In the genomic region with DNA sequence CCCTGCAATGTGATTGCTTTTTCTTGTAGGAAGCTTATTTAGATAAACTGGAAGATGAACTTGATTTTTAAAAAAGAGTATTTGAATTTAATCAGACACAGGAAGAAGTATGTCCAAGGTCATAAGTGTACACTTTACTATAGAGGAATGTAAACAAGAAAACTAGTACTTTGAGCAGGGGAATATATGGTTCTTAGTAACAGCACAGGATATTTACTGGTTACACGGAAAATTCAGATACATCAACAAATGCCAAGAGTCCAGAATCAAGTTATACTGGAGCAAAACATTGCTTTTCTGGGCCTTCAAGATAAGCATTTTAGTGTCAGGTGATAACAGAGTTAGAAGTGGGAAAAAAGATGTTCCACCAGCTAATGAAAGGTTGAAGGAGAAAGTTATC, we compare ENCODE assay signal across 18 cellular contexts.
DNase-seq lines count a peak whose midpoint lies in the region; ATAC-seq, FAIRE-seq and TF ChIP-seq lines count a peak whose summit lies in the region.
"Had no signal": no experiment of that assay in that cellular context is flagged by ENCODE, and none has a peak within 500 bp of the region (broad histone marks: within the 10 kb centered on the region; RNA-seq: fewer than 3 reads in every experiment).

No MANE protein-coding gene starts in this region.

- peaks cover 9% of the 10 kb centered on the region for H3F3A ChIP-seq in PC-9 (ENCODE audit: insufficient read depth, low read depth)

- BruUV-seq in PC-9 (replicated peaks; lab: Mats Ljungman, UMichigan): no TSS peak

- POLR2A ChIA-PET in A549 (lab: Yijun Ruan, JAX): no interaction called here
- POLR2A ChIA-PET in PC-9 (lab: Charles Lee; ENCODE audit: unreplicated experiment): no interaction called here

- TF ChIP-seq POLR2A in A549 (IDR thresholded peaks at IDR 0.05; ENCODE audit: low read length): no peak

- peak overlapping the region; percentile 31 to 70; a peak in 5 of 6 replicates for H3K27ac ChIP-seq in A549
- no peak overlapping the region for H3K27ac ChIP-seq in PC-9

- 32% methylated on average over 1 of the region's 1 CpG for WGBS in A549 (ENCODE audit: missing lambda C conversion rate)

- CTCF ChIA-PET in A549 (lab: Yijun Ruan, JAX): interaction anchor here (1.1 to 1.6 kb wide), 3 partner anchors 13 to 130 kb away, joined by 3 to 5 read pairs (median 4); no protein-coding TSS in a partner anchor
- CTCF ChIA-PET in PC-9 (lab: Charles Lee): no interaction called here

- intact Hi-C loops in PC-9 (cut with micrococcal nuclease; ENCODE audit: unreplicated experiment): no loop called here

- no peaks in the 10 kb centered on the region for H3K79me2 ChIP-seq in PC-9 (ENCODE audit: low read depth)

- TF ChIP-seq RAD21 in A549 (conservative IDR thresholded peaks at IDR 0.05 in 1 of 2, IDR thresholded peaks at IDR 0.05 in 1 of 2): no peak

- no peak for TF ChIP-seq CTCF in A549 (IDR thresholded peaks at IDR 0.05)
- TF ChIP-seq CTCF in PC-9 (conservative IDR thresholded peaks at IDR 0.05): no peak
- TF ChIP-seq CTCF in GM10266 (IDR thresholded peaks at IDR 0.05; ENCODE audit: control insufficient read depth, insufficient read depth, low read depth, missing control alignments): no peak

- H3K4me3 ChIP-seq in A549: no peak overlapping the region
- no peak overlapping the region for H3K4me3 ChIP-seq in PC-9
- H3K4me3 ChIP-seq: HAP-1 had no signal

- H3K27me3 ChIP-seq in PC-9 (ENCODE audit: insufficient read depth, low read depth): no peaks in the 10 kb centered on the region

- H3K9me3 ChIP-seq in A549 (no peaks in the 10 kb centered on the region), PC-9 (ENCODE audit: insufficient read depth, low read depth) (no peaks in the 10 kb centered on the region)
- H3K9me3 ChIP-seq: HAP-1 had no signal

- ATAC-seq in A549 (no peak), GM18868 (IDR thresholded peaks at IDR 0.05; ENCODE audit: unreplicated experiment) (peak; percentile 20)

- no peak for TF ChIP-seq EP300 in A549 (IDR thresholded peaks at IDR 0.05)

- H3K9me2 ChIP-seq in PC-9 (ENCODE audit: insufficient read depth): no peaks in the 10 kb centered on the region

- no peak for FAIRE-seq in A549 (lab: Jason Lieb, UNC)
- FAIRE-seq: G401.6, GM12892, H1, HTR-8/SVneo had no signal

- no peaks in the 10 kb centered on the region for H4K20me1 ChIP-seq in PC-9 (ENCODE audit: insufficient read depth)

- H3K36me3 ChIP-seq in PC-9 (ENCODE audit: low read depth): no peaks in the 10 kb centered on the region
- H3K36me3 ChIP-seq: HAP-1 had no signal

- DNase-seq in A549 (ENCODE audit: low read depth in 1 of 2, low spot score in 1 of 2) (no peak), PC-9 (no peak), iris pigment epithelial cell (ENCODE audit: low read depth) (peak; percentile 24), NCI-H1930 (lab: John Stamatoyannopoulos, UW) (no peak), GM10266 (ENCODE audit: extremely low spot score) (no peak)
- DNase-seq in stimulated activated CD4-positive, alpha-beta T cell treated with anti-CD3 and anti-CD28 coated beads, Interleukin-15, amount 100 ng/mL, for 24 hours: no peak
- DNase-seq: 8988T; ACHN; C1 segment of cervical spinal cord; CD4-positive, alpha-beta T cell; DMS79; EL had no signal

- H3K4me2 ChIP-seq in A549 (peak overlapping the region; percentile 23; the same call in 2 of the 3 replicates), PC-9 (no peak overlapping the region)

- H3K4me1 ChIP-seq in A549 (peaks cover 54% of the 10 kb centered on the region), PC-9 (replicated peaks; ENCODE audit: insufficient read depth) (peaks cover 22% of the 10 kb centered on the region)
- H3K4me1 ChIP-seq: HAP-1 had no signal

- H2AFZ ChIP-seq in PC-9: peak overlapping the region; percentile 49; the same call in 1 of the 2 replicates

TF ChIP-seq in A549, 52 proteins besides CTCF, POLR2A, EP300 and RAD21:
- no peak for TF ChIP-seq JUN (IDR thresholded peaks at IDR 0.05)
- TF ChIP-seq, protein P1, sequence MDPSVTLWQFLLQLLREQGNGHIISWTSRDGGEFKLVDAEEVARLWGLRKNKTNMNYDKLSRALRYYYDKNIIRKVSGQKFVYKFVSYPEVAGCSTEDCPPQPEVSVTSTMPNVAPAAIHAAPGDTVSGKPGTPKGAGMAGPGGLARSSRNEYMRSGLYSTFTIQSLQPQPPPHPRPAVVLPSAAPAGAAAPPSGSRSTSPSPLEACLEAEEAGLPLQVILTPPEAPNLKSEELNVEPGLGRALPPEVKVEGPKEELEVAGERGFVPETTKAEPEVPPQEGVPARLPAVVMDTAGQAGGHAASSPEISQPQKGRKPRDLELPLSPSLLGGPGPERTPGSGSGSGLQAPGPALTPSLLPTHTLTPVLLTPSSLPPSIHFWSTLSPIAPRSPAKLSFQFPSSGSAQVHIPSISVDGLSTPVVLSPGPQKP (IDR thresholded peaks at IDR 0.05; ENCODE audit: low read depth, low read length): no peak
- TF ChIP-seq NFE2L2 (conservative IDR thresholded peaks at IDR 0.05; ENCODE audit: low read length): no peak
- no peak for TF ChIP-seq EHMT2 (IDR thresholded peaks at IDR 0.05; ENCODE audit: low read depth)
- no peak for TF ChIP-seq HOXB13 (CRISPR knock-in tag; IDR thresholded peaks at IDR 0.05; ENCODE audit: low read depth)
- no peak for TF ChIP-seq CHD2 (IDR thresholded peaks at IDR 0.05; ENCODE audit: low read length, partially characterized antibody)
- no peak for TF ChIP-seq ZSCAN20 (CRISPR knock-in tag; IDR thresholded peaks at IDR 0.05)
- TF ChIP-seq EHF (CRISPR knock-in tag; IDR thresholded peaks at IDR 0.05): no peak
- no peak for TF ChIP-seq FOSL2 (IDR thresholded peaks at IDR 0.05)
- no peak for TF ChIP-seq FOSL2 (CRISPR knock-in tag; IDR thresholded peaks at IDR 0.05)
- TF ChIP-seq GATA3 (IDR thresholded peaks at IDR 0.05; ENCODE audit: borderline replicate concordance): no peak
- TF ChIP-seq FOXS1 (CRISPR knock-in tag; IDR thresholded peaks at IDR 0.05): no peak
- TF ChIP-seq, protein P2, sequence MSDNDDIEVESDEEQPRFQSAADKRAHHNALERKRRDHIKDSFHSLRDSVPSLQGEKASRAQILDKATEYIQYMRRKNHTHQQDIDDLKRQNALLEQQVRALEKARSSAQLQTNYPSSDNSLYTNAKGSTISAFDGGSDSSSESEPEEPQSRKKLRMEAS (IDR thresholded peaks at IDR 0.05): no peak
- no peak for TF ChIP-seq JUNB (IDR thresholded peaks at IDR 0.05)
- TF ChIP-seq POLR2AphosphoS2 (conservative IDR thresholded peaks at IDR 0.05; ENCODE audit: low read length): no peak
- no peak for TF ChIP-seq ZFP36 (IDR thresholded peaks at IDR 0.05; ENCODE audit: borderline replicate concordance, partially characterized antibody)
- no peak for TF ChIP-seq MYC (IDR thresholded peaks at IDR 0.05; ENCODE audit: borderline replicate concordance, low read length)
- TF ChIP-seq, protein P3, sequence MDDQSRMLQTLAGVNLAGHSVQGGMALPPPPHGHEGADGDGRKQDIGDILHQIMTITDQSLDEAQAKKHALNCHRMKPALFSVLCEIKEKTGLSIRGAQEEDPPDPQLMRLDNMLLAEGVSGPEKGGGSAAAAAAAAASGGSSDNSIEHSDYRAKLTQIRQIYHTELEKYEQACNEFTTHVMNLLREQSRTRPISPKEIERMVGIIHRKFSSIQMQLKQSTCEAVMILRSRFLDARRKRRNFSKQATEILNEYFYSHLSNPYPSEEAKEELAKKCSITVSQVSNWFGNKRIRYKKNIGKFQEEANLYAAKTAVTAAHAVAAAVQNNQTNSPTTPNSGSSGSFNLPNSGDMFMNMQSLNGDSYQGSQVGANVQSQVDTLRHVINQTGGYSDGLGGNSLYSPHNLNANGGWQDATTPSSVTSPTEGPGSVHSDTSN (IDR thresholded peaks at IDR 0.05): no peak
- TF ChIP-seq CBX8 (IDR thresholded peaks at IDR 0.05): no peak
